In the genomic region with DNA sequence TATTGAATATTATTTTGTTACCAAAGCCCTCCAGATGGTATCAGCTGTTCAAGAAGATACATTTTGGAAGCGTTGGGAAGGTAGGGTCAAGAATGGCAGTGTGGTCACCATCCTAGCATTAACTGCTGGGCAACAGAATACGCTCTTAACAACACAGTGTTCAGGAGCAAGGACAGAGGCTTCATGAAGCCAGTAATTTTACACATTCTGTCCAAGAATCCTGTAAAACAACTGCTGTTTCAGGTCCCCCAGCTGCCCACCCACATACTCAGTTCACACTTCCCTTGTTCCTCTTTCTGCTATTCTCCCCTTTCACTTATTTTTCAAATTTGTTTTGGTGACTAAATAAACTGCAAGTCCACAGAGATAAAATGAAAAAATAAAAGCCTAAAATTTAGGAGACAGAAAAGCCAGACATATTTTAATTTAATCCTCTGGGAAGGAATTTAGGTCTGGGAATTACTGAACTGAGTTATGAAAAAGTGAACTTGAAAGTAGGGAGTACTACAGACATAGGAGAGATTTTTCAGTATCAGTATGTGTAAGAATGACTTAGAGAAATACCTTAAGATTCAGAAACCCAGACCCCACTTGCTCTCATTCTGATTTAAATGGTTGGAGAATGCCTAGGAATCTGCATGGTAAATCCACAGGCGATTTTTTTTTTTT, we compare ENCODE assay signal across 2 cellular contexts.
TF ChIP-seq lines count a peak whose summit lies in the region.

No MANE protein-coding gene starts in this region.

TF ChIP-seq in HCT116, 20 proteins besides CTCF, POLR2A, EP300 and RAD21:
- TF ChIP-seq CEBPB (IDR thresholded peaks at IDR 0.05; ENCODE audit: low read depth), result peak; percentile 35; the same call in 1 of the 2 replicates
- TF ChIP-seq, protein P1, sequence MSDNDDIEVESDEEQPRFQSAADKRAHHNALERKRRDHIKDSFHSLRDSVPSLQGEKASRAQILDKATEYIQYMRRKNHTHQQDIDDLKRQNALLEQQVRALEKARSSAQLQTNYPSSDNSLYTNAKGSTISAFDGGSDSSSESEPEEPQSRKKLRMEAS (IDR thresholded peaks at IDR 0.05), result no peak

TF ChIP-seq in endothelial cell of umbilical vein, 7 proteins besides CTCF, POLR2A, EP300 and RAD21:
- TF ChIP-seq FOS (IDR thresholded peaks at IDR 0.05; ENCODE audit: borderline replicate concordance, insufficient read depth, low read length), result no peak
- no peak for TF ChIP-seq GATA2 (IDR thresholded peaks at IDR 0.05; ENCODE audit: insufficient read depth, insufficient read length, low read depth, low read length)
- TF ChIP-seq MYC (IDR thresholded peaks at IDR 0.05; ENCODE audit: low read depth, low read length), result no peak
- TF ChIP-seq, protein P1 (IDR thresholded peaks at IDR 0.05; ENCODE audit: insufficient read depth, insufficient read length), result no peak
- no peak for TF ChIP-seq POLR2AphosphoS5 (IDR thresholded peaks at IDR 0.05; ENCODE audit: insufficient read depth, low read depth, low read length)
- TF ChIP-seq JUN (IDR thresholded peaks at IDR 0.05; ENCODE audit: borderline replicate concordance, insufficient read depth, insufficient read length, low read depth), result no peak
- no peak for TF ChIP-seq EZH2 (IDR thresholded peaks at IDR 0.05; ENCODE audit: borderline replicate concordance, low read depth, low read length, severe bottlenecking)
